12 cellular contexts compared by ENCODE assay signal in genomic region chr7:131653418-131654248, GRCh38.
DNase-seq lines count a peak whose midpoint lies in the region; ATAC-seq, FAIRE-seq and TF ChIP-seq lines count a peak whose summit lies in the region.
"Had no signal": no experiment of that assay in that cellular context is flagged by ENCODE, and none has a peak within 500 bp of the region (broad histone marks: within the 10 kb centered on the region; RNA-seq: fewer than 3 reads in every experiment).

No MANE protein-coding gene starts in this region.

- POLR2A ChIA-PET in A549 (lab: Yijun Ruan, JAX) (interaction anchor here (1.5 kb wide), 1 partner anchor 28 kb away, joined by 3 read pairs; no protein-coding TSS in a partner anchor), Panc1 (lab: Charles Lee) (no interaction called here)

- TF ChIP-seq CTCF in A549 (IDR thresholded peaks at IDR 0.05): no peak
- TF ChIP-seq CTCF in Panc1 (IDR thresholded peaks at IDR 0.05): no peak
- no peak for TF ChIP-seq CTCF in glutamatergic neuron (IDR thresholded peaks at IDR 0.05; ENCODE audit: partially characterized antibody, unreplicated experiment)

- no peak for FAIRE-seq in A549 (lab: Jason Lieb, UNC)

- no peaks in the 10 kb centered on the region for H3K9me3 Mint-ChIP-seq in glutamatergic neuron (ENCODE audit: unreplicated experiment)
- no peaks in the 10 kb centered on the region for H3K9me3 Mint-ChIP-seq in activated CD4-positive, alpha-beta T cell treated with anti-CD3 and anti-CD28 coated beads, Interleukin-2, amount 10 ng/mL, durations not matched to agents 24 days and 14 days

- CTCF ChIA-PET in A549 (lab: Yijun Ruan, JAX): interaction anchor here (0.8 to 6.0 kb wide), 20 partner anchors 7 to 713 kb away, joined by 3 to 212 read pairs (median 14); no protein-coding TSS in a partner anchor
- CTCF ChIA-PET in Panc1 (lab: Charles Lee): interaction anchor here (0.6 kb wide), 1 partner anchor 102 kb away, joined by 3 read pairs; no protein-coding TSS in a partner anchor

- H3K36me3 ChIP-seq in ES-I3 (ENCODE audit: insufficient read depth, low read length) (no peaks in the 10 kb centered on the region), Panc1 (ENCODE audit: control insufficient read depth, insufficient read depth, low read length) (no peaks in the 10 kb centered on the region)

- BruUV-seq in Panc1 (replicated peaks; lab: Mats Ljungman, UMichigan): no TSS peak

- H3K4me1 ChIP-seq in A549: peaks cover 15% of the 10 kb centered on the region
- H3K4me1 ChIP-seq in ES-I3 (ENCODE audit: insufficient read depth, low read length): peaks cover 44% of the 10 kb centered on the region
- H3K4me1 ChIP-seq in Panc1 (ENCODE audit: control insufficient read depth, insufficient read depth, low read length): peaks cover 7% of the 10 kb centered on the region; the same call in 1 of the 2 replicates

- H3K4me2 ChIP-seq in A549: peak overlapping the region; percentile 55

- intact Hi-C loops in Panc1 (cut with micrococcal nuclease; ENCODE audit: unreplicated experiment): no loop called here
- intact Hi-C loops in activated CD4-positive, alpha-beta T cell treated with anti-CD3 and anti-CD28 coated beads, Interleukin-2, amount 10 ng/mL, durations not matched to agents 24 days and 14 days (cut with micrococcal nuclease): loop anchor here (1.0 to 10.0 kb wide), 2 partner anchors 109 to 145 kb away; no protein-coding TSS in a partner anchor

- H3K27me3 Mint-ChIP-seq in glutamatergic neuron (ENCODE audit: unreplicated experiment) (peaks cover 5% of the 10 kb centered on the region), T-helper 17 cell (peaks cover 41% of the 10 kb centered on the region)
- H3K27me3 Mint-ChIP-seq in activated CD4-positive, alpha-beta T cell treated with anti-CD3 and anti-CD28 coated beads, Interleukin-2, amount 10 ng/mL, durations not matched to agents 24 days and 14 days: no peaks in the 10 kb centered on the region

- H3K36me3 Mint-ChIP-seq in glutamatergic neuron (ENCODE audit: unreplicated experiment): no peaks in the 10 kb centered on the region
- peaks cover 5% of the 10 kb centered on the region for H3K36me3 Mint-ChIP-seq in T-helper 17 cell (ENCODE audit: low read depth)
- H3K36me3 Mint-ChIP-seq in activated CD4-positive, alpha-beta T cell treated with anti-CD3 and anti-CD28 coated beads, Interleukin-2, amount 10 ng/mL, durations not matched to agents 24 days and 14 days (ENCODE audit: low read depth): no peaks in the 10 kb centered on the region

- ATAC-seq in A549: peak; percentile 46 to 54; a peak in 5 of 6 replicates
- peak; percentile 65 for ATAC-seq in Panc1
- ATAC-seq in T-helper 17 cell: no peak
- no peak for ATAC-seq in HG02623 (IDR thresholded peaks at IDR 0.05; ENCODE audit: unreplicated experiment)

- H3K4me3 Mint-ChIP-seq in glutamatergic neuron (ENCODE audit: unreplicated experiment) (peak overlapping the region; percentile 9), T-helper 17 cell (no peak overlapping the region)
- no peak overlapping the region for H3K4me3 Mint-ChIP-seq in activated CD4-positive, alpha-beta T cell treated with anti-CD3 and anti-CD28 coated beads, Interleukin-2, amount 10 ng/mL, durations not matched to agents 24 days and 14 days
- H3K4me3 Mint-ChIP-seq: activated T-cell treated with anti-CD3 and anti-CD28 coated beads, Interleukin-2, amount 50 U/mL, for 72 hours had no signal

- 29% methylated on average over 12 of the region's 12 CpGs for WGBS in A549 (ENCODE audit: missing lambda C conversion rate)

- H3K27me3 ChIP-seq in Panc1 (ENCODE audit: control insufficient read depth, insufficient read depth, low read length): no peaks in the 10 kb centered on the region

- no peak for TF ChIP-seq POLR2A in A549 (IDR thresholded peaks at IDR 0.05; ENCODE audit: low read length)

- peak overlapping the region; percentile 35; the same call in 1 of the 2 replicates for H3K9ac ChIP-seq in ES-I3 (ENCODE audit: low read depth, low read length)

- H3K4me1 Mint-ChIP-seq in glutamatergic neuron (ENCODE audit: low read depth, unreplicated experiment) (peaks cover 2% of the 10 kb centered on the region), T-helper 17 cell (peaks cover 11% of the 10 kb centered on the region)
- H3K4me1 Mint-ChIP-seq in activated CD4-positive, alpha-beta T cell treated with anti-CD3 and anti-CD28 coated beads, Interleukin-2, amount 10 ng/mL, durations not matched to agents 24 days and 14 days: peaks cover 5% of the 10 kb centered on the region

- H3K4me3 ChIP-seq in A549 (no peak overlapping the region), Panc1 (ENCODE audit: low read depth in 2 of 2, low read length in 2 of 2) (no peak overlapping the region)

- H3K27ac ChIP-seq in A549 (peak overlapping the region; percentile 61 to 71), Panc1 (ENCODE audit: low read length) (no peak overlapping the region; the same call in 1 of the 2 replicates)
- H3K27ac ChIP-seq: epithelial cell of prostate had no signal

- H3K9me3 ChIP-seq in A549: no peaks in the 10 kb centered on the region
- no peaks in the 10 kb centered on the region for H3K9me3 ChIP-seq in ES-I3 (ENCODE audit: control insufficient read depth, insufficient read depth, low read length)
- no peaks in the 10 kb centered on the region for H3K9me3 ChIP-seq in Panc1 (ENCODE audit: control insufficient read depth, insufficient read depth, low read depth, low read length)
- no peaks in the 10 kb centered on the region for H3K9me3 ChIP-seq in T-helper 17 cell (ENCODE audit: control insufficient read depth, low read length, poor library complexity, severe bottlenecking)

- no peak overlapping the region for H3K27ac Mint-ChIP-seq in glutamatergic neuron (ENCODE audit: unreplicated experiment)
- H3K27ac Mint-ChIP-seq in T-helper 17 cell: no peak overlapping the region
- H3K27ac Mint-ChIP-seq in activated CD4-positive, alpha-beta T cell treated with anti-CD3 and anti-CD28 coated beads, Interleukin-2, amount 10 ng/mL, durations not matched to agents 24 days and 14 days: no peak overlapping the region
- H3K27ac Mint-ChIP-seq: activated T-cell treated with anti-CD3 and anti-CD28 coated beads, Interleukin-2, amount 50 U/mL, for 72 hours had no signal

- TF ChIP-seq EP300 in A549 (IDR thresholded peaks at IDR 0.05): no peak

- TF ChIP-seq RAD21 in A549 (conservative IDR thresholded peaks at IDR 0.05 in 1 of 2, IDR thresholded peaks at IDR 0.05 in 1 of 2): no peak

- peak; percentile 47 to 59 for DNase-seq in A549 (ENCODE audit: low read depth in 1 of 2, low spot score in 1 of 2)
- no peak for DNase-seq in Panc1 (ENCODE audit: low read depth, low spot score)
- no peak for DNase-seq in glutamatergic neuron
- no peak for DNase-seq in foreskin melanocyte
- no peak for DNase-seq in T-helper 17 cell
- no peak for DNase-seq in activated CD4-positive, alpha-beta T cell treated with anti-CD3 and anti-CD28 coated beads, Interleukin-2, amount 10 ng/mL, durations not matched to agents 24 days and 14 days
- DNase-seq: activated T-cell treated with anti-CD3 and anti-CD28 coated beads, Interleukin-2, amount 50 U/mL, for 72 hours; OCI-M1; stimulated activated CD4-positive, alpha-beta T cell treated with anti-CD3 and anti-CD28 coated beads, Interleukin-12 subunit alpha, Interleukin-12 subunit beta, amount 100 ng/mL, for 4 hours had no signal

- in situ Hi-C loops in Panc1 (cut with HindIII; ENCODE audit: low pct_unique_long_range_greater_than_20kb, low sequenced_read_pairs): no loop called here

TF ChIP-seq in A549, 52 proteins besides CTCF, POLR2A, EP300 and RAD21:
- TF ChIP-seq FOSL2 (IDR thresholded peaks at IDR 0.05) (no peak), FOSL2 (CRISPR knock-in tag; IDR thresholded peaks at IDR 0.05) (peak; percentile 50), FOSB (CRISPR knock-in tag; IDR thresholded peaks at IDR 0.05) (no peak), FOXS1 (CRISPR knock-in tag; IDR thresholded peaks at IDR 0.05) (no peak)
- TF ChIP-seq, protein P1, sequence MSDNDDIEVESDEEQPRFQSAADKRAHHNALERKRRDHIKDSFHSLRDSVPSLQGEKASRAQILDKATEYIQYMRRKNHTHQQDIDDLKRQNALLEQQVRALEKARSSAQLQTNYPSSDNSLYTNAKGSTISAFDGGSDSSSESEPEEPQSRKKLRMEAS (IDR thresholded peaks at IDR 0.05): 0 out of 2 replicates have a peak, but pooled peaks have one; percentile 38

Comparison
In these comparisons a context has a peak if more than half of its experiments do, and no peak if none do; other contexts are left out.
1. ATAC-seq: peak in A549 (2 of 2) and Panc1 (single experiment); none in T-helper 17 cell (single experiment) and HG02623 (single experiment).
2. DNase-seq: peak in A549 (2 of 2); none in Panc1 (single experiment), glutamatergic neuron (single experiment), foreskin melanocyte (single experiment), T-helper 17 cell (0 of 3) and activated CD4-positive, alpha-beta T cell treated with anti-CD3 and anti-CD28 coated beads, Interleukin-2, amount 10 ng/mL, durations not matched to agents 24 days and 14 days (single experiment).